15 cellular contexts compared by ENCODE assay signal in genomic region chr2:189171956-189172609, GRCh38. TPM values are rescaled to one million over a fixed set of nuclear protein-coding genes. Genes with fewer than 3 reads are reported as not detected.
A peak's percentile ranks its signal among the peaks of the same experiment; 100 is the strongest.
DNase-seq lines count a peak whose midpoint lies in the region; ATAC-seq and TF ChIP-seq lines count a peak whose summit lies in the region.
"Had no signal": no experiment of that assay in that cellular context is flagged by ENCODE, and none has a peak within 500 bp of the region (broad histone marks: within the 10 kb centered on the region; RNA-seq: fewer than 3 reads in every experiment).

No MANE protein-coding gene starts in this region.

- H3K9me3 Mint-ChIP-seq in stimulated activated naive B cell treated with anti-CD40 and anti-IgM and Interleukin-4, amounts not matched to agents 10 μg/mL and 1 μg/mL and 100 μg/mL, for 72 hours, result peaks cover 0 to 1% of the 10 kb centered on the region in 2 donors
- H3K9me3 Mint-ChIP-seq: activated CD4-positive, alpha-beta memory T cell treated with anti-CD3 and anti-CD28 coated beads for 36 hours; activated T-cell treated with anti-CD3 and anti-CD28 coated beads, Interleukin-2, amount 50 U/mL, for 72 hours had no signal

- BruUV-seq in IMR-90 (replicated peaks; lab: Mats Ljungman, UMichigan), result no TSS peak

- H3K4me1 Mint-ChIP-seq in stimulated activated naive B cell treated with anti-CD40 and anti-IgM and Interleukin-4, amounts not matched to agents 10 μg/mL and 1 μg/mL and 100 μg/mL, for 72 hours, result no peaks in the 10 kb centered on the region

- H3K36me3 Mint-ChIP-seq in stimulated activated naive B cell treated with anti-CD40 and anti-IgM and Interleukin-4, amounts not matched to agents 10 μg/mL and 1 μg/mL and 100 μg/mL, for 72 hours, result no peaks in the 10 kb centered on the region
- H3K36me3 Mint-ChIP-seq: activated CD4-positive, alpha-beta memory T cell treated with anti-CD3 and anti-CD28 coated beads for 36 hours had no signal

- H3K18ac ChIP-seq in IMR-90 (ENCODE audit: low read depth, low read length) (peak overlapping the region; percentile 76), mesenchymal stem cell (ENCODE audit: low read depth in 1 of 2, low read length in 2 of 2) (no peak overlapping the region)

- H3K56ac ChIP-seq in IMR-90 (ENCODE audit: extremely low read depth, insufficient read depth, low read length), result no peak overlapping the region

- H3K27me3 Mint-ChIP-seq in stimulated activated naive B cell treated with anti-CD40 and anti-IgM and Interleukin-4, amounts not matched to agents 10 μg/mL and 1 μg/mL and 100 μg/mL, for 72 hours, result no peaks in the 10 kb centered on the region
- H3K27me3 Mint-ChIP-seq: activated CD4-positive, alpha-beta memory T cell treated with anti-CD3 and anti-CD28 coated beads for 36 hours had no signal

- CTCF ChIA-PET in IMR-90 (lab: Yijun Ruan, JAX), result interaction anchor here (0.6 kb wide), 1 partner anchor 491 kb away, joined by 3 read pairs; no protein-coding TSS in a partner anchor

- H2BK5ac ChIP-seq in IMR-90 (ENCODE audit: low read depth, low read length, poor library complexity, severe bottlenecking) (peak overlapping the region; percentile 65), mesenchymal stem cell (ENCODE audit: low read depth, low read length, poor library complexity, severe bottlenecking) (no peak overlapping the region)

- H3K4ac ChIP-seq in IMR-90 (ENCODE audit: low read depth, low read length) (no peak overlapping the region), mesenchymal stem cell (ENCODE audit: low read depth in 1 of 2, low read length in 2 of 2) (no peak overlapping the region)

- no peak overlapping the region for H3K4me3 Mint-ChIP-seq in stimulated activated naive B cell treated with anti-CD40 and anti-IgM and Interleukin-4, amounts not matched to agents 10 μg/mL and 1 μg/mL and 100 μg/mL, for 72 hours
- H3K4me3 Mint-ChIP-seq: activated CD4-positive, alpha-beta memory T cell treated with anti-CD3 and anti-CD28 coated beads for 36 hours; activated T-cell treated with anti-CD3 and anti-CD28 coated beads, Interleukin-2, amount 50 U/mL, for 72 hours had no signal

- no peak overlapping the region for H3K27ac Mint-ChIP-seq in stimulated activated naive B cell treated with anti-CD40 and anti-IgM and Interleukin-4, amounts not matched to agents 10 μg/mL and 1 μg/mL and 100 μg/mL, for 72 hours
- H3K27ac Mint-ChIP-seq: activated CD4-positive, alpha-beta memory T cell treated with anti-CD3 and anti-CD28 coated beads for 36 hours; activated T-cell treated with anti-CD3 and anti-CD28 coated beads, Interleukin-2, amount 50 U/mL, for 72 hours had no signal

- H2BK20ac ChIP-seq in IMR-90 (ENCODE audit: low read depth, low read length), result peak overlapping the region; percentile 14; the same call in 1 of the 2 replicates

- TF ChIP-seq CTCF in IMR-90 (conservative IDR thresholded peaks at IDR 0.05; ENCODE audit: low read depth, low read length) (no peak; the same call in 1 of the 2 replicates), WERI-Rb-1 (IDR thresholded peaks at IDR 0.05; ENCODE audit: low read depth, low read length) (no peak), tibial artery (IDR thresholded peaks at IDR 0.05) (peak; percentile 12 to 22)

- H3K79me1 ChIP-seq in IMR-90 (ENCODE audit: low read depth in 1 of 2, low read length in 2 of 2) (peaks cover 0 to 41% of the 10 kb centered on the region in 2 experiments; a peak in 2 of 4 replicates), mesenchymal stem cell (replicated peaks; ENCODE audit: low read length, poor library complexity, severe bottlenecking) (peaks cover 3% of the 10 kb centered on the region)

- POLR2A ChIA-PET in IMR-90 (lab: Charles Lee; ENCODE audit: unreplicated experiment), result interaction anchor here (0.5 to 0.7 kb wide), 2 partner anchors 38 to 172 kb away, joined by 3 to 5 read pairs; no protein-coding TSS in a partner anchor

- H3K27me3 ChIP-seq in IMR-90 (ENCODE audit: control insufficient read depth, insufficient read depth, low read length) (no peaks in the 10 kb centered on the region), WERI-Rb-1 (ENCODE audit: insufficient read depth, low read depth, severe bottlenecking) (no peaks in the 10 kb centered on the region), mesenchymal stem cell (ENCODE audit: control insufficient read depth in 1 of 2, insufficient read depth in 1 of 2, low read length in 2 of 2) (no peaks in the 10 kb centered on the region), tibial artery (no peaks in the 10 kb centered on the region)

- H3K9me3 ChIP-seq in IMR-90 (ENCODE audit: control insufficient read depth, insufficient read depth, low read length), result no peaks in the 10 kb centered on the region
- H3K9me3 ChIP-seq in WERI-Rb-1 (ENCODE audit: severe bottlenecking), result no peaks in the 10 kb centered on the region
- H3K9me3 ChIP-seq in mesenchymal stem cell (ENCODE audit: control insufficient read depth, low read length), result no peaks in the 10 kb centered on the region
- no peaks in the 10 kb centered on the region for H3K9me3 ChIP-seq in tibial artery
- H3K9me3 ChIP-seq: mucosa of descending colon had no signal

- TF ChIP-seq POLR2A in IMR-90 (IDR thresholded peaks at IDR 0.05; ENCODE audit: low read depth, low read length), result no peak

- H3K27ac ChIP-seq in IMR-90 (ENCODE audit: insufficient read depth, low read length) (peak overlapping the region; percentile 4; the same call in 1 of the 2 replicates), WERI-Rb-1 (no peak overlapping the region), mesenchymal stem cell (ENCODE audit: low read length, poor library complexity, severe bottlenecking) (no peak overlapping the region), tibial artery (peak overlapping the region; percentile 56)
- H3K27ac ChIP-seq: C4-2B had no signal

- H3K9ac ChIP-seq in IMR-90 (ENCODE audit: low read depth, low read length) (peak overlapping the region; percentile 32), mesenchymal stem cell (ENCODE audit: low read length) (peak overlapping the region; percentile 36)

- H3K4me1 ChIP-seq in IMR-90 (ENCODE audit: control insufficient read depth, insufficient read depth, low read length) (peaks cover 22% of the 10 kb centered on the region), mesenchymal stem cell (ENCODE audit: control insufficient read depth, insufficient read depth, low read depth, low read length) (peaks cover 3% of the 10 kb centered on the region), tibial artery (peaks cover 0 to 91% (median 25%) of the 10 kb centered on the region in 4 donors)

- H2AK9ac ChIP-seq in IMR-90 (replicated peaks; ENCODE audit: low read depth, low read length, poor library complexity), result no peak overlapping the region

- no peak overlapping the region for H2AK5ac ChIP-seq in IMR-90 (ENCODE audit: low read depth, low read length)
- no peak overlapping the region for H2AK5ac ChIP-seq in mesenchymal stem cell (ENCODE audit: low read length, severe bottlenecking)

- H2BK12ac ChIP-seq in mesenchymal stem cell (ENCODE audit: low read length in 2 of 2), result no peak overlapping the region

- H3K36me3 ChIP-seq in IMR-90 (ENCODE audit: control insufficient read depth, insufficient read depth, low read length) (peaks cover 4% of the 10 kb centered on the region), WERI-Rb-1 (no peaks in the 10 kb centered on the region), mesenchymal stem cell (ENCODE audit: control insufficient read depth in 1 of 2, insufficient read depth in 2 of 2, low read depth in 1 of 2, low read length in 2 of 2) (peaks cover 2 to 8% of the 10 kb centered on the region in 2 experiments), tibial artery (no peaks in the 10 kb centered on the region)

- DNase-seq in IMR-90 (no peak), WERI-Rb-1 (peak; percentile 29), mesenchymal stem cell (peak; percentile 47), tibial artery (no peak)
- DNase-seq in stimulated activated naive B cell treated with anti-CD40 and anti-IgM and Interleukin-4, amounts not matched to agents 10 μg/mL and 1 μg/mL and 100 μg/mL, for 72 hours, result no peak
- DNase-seq in stimulated activated naive CD4-positive, alpha-beta T cell treated with Interleukin-2 at 50 U/mL for 16 hours (lab: John Stamatoyannopoulos, UW), result no peak
- DNase-seq: activated CD4-positive, alpha-beta memory T cell treated with anti-CD3 and anti-CD28 coated beads for 36 hours; activated T-cell treated with anti-CD3 and anti-CD28 coated beads, Interleukin-2, amount 50 U/mL, for 72 hours; Karpas-422; kidney glomerular epithelial cell; mucosa of descending colon; NCI-H1417 treated with DMSO at 0.1 percent for 48 hours; NCI-H446 treated with DMSO at 0.1 percent for 48 hours had no signal

- 0 out of 2 replicates have a peak overlapping the region, but pooled peaks have one; percentile 3 for H4K91ac ChIP-seq in IMR-90 (ENCODE audit: insufficient read depth, low read depth, low read length)
- H4K91ac ChIP-seq in mesenchymal stem cell (ENCODE audit: low read length), result no peak overlapping the region

- H2BK120ac ChIP-seq in IMR-90 (ENCODE audit: low read depth, low read length) (peak overlapping the region; percentile 16; the same call in 1 of the 2 replicates), mesenchymal stem cell (ENCODE audit: low read depth, low read length) (no peak overlapping the region)

- no CpG with 5 or more reads among the region's 1 CpG for WGBS in IMR-90 (ENCODE audit: extremely low coverage in 2 of 2, insufficient read length in 1 of 2), 2 experiments
- WGBS in mesenchymal stem cell, result 100% methylated on average over 1 of the region's 1 CpG

- H3K14ac ChIP-seq in IMR-90 (replicated peaks; ENCODE audit: low read depth, low read length), result peak overlapping the region; percentile 64; the same call in 1 of the 2 replicates
- no peak overlapping the region for H3K14ac ChIP-seq in mesenchymal stem cell (ENCODE audit: low read length in 2 of 2)

- peak overlapping the region; percentile 67; the same call in 1 of the 2 replicates for H4K5ac ChIP-seq in IMR-90 (ENCODE audit: low read depth, low read length)

- H3K4me3 ChIP-seq in IMR-90 (ENCODE audit: insufficient read depth, low read depth, low read length) (no peak overlapping the region), WERI-Rb-1 (ENCODE audit: low read depth, low read length) (no peak overlapping the region), mesenchymal stem cell (ENCODE audit: insufficient read depth in 1 of 2, low read depth in 1 of 2, low read length in 2 of 2) (no peak overlapping the region), tibial artery (no peak overlapping the region)
- H3K4me3 ChIP-seq: mucosa of descending colon had no signal

- H3K4me2 ChIP-seq in IMR-90 (ENCODE audit: low read depth, low read length), result peak overlapping the region; percentile 68
- H3K4me2 ChIP-seq in mesenchymal stem cell (ENCODE audit: low read length, poor library complexity, severe bottlenecking), result no peak overlapping the region

- no peak overlapping the region for H2AFZ ChIP-seq in IMR-90 (replicated peaks; ENCODE audit: low read length, poor library complexity)
- no peak overlapping the region for H2AFZ ChIP-seq in mesenchymal stem cell (ENCODE audit: low read depth, low read length)

- H3K9me1 ChIP-seq in IMR-90 (ENCODE audit: insufficient read depth, low read length), result peaks cover 17% of the 10 kb centered on the region

- intact Hi-C loops in IMR-90 (cut with micrococcal nuclease), result loop anchor here (10.0 kb wide), 1 partner anchor 647 kb away; no protein-coding TSS in a partner anchor
- intact Hi-C loops in tibial artery (cut with DNase I; ENCODE audit: low total_unique reads), result no loop called here

- peak overlapping the region; percentile 85 for H3K23ac ChIP-seq in IMR-90 (ENCODE audit: low read depth, low read length)
- H3K23ac ChIP-seq in mesenchymal stem cell (ENCODE audit: low read length in 2 of 2), result no peak overlapping the region

- peaks cover 58% of the 10 kb centered on the region for H4K20me1 ChIP-seq in IMR-90 (ENCODE audit: insufficient read depth, low read length)

- no peak overlapping the region for H2BK15ac ChIP-seq in IMR-90 (ENCODE audit: low read depth, low read length)
- H2BK15ac ChIP-seq in mesenchymal stem cell (ENCODE audit: low read depth, poor library complexity, severe bottlenecking), result no peak overlapping the region

- ATAC-seq in IMR-90 (ENCODE audit: low read depth), result 0 out of 2 replicates have a peak, but pooled peaks have one; percentile 13
- ATAC-seq in HG02870 (IDR thresholded peaks at IDR 0.05; ENCODE audit: unreplicated experiment), result no peak
- no peak for ATAC-seq in stimulated activated naive B cell treated with anti-CD40 and anti-IgM and Interleukin-4, amounts not matched to agents 10 μg/mL and 1 μg/mL and 100 μg/mL, for 72 hours (replicated peaks)
- ATAC-seq: activated T-cell treated with anti-CD3 and anti-CD28 coated beads, Interleukin-2, amount 50 U/mL, for 72 hours; mucosa of descending colon had no signal

- TF ChIP-seq RAD21 in IMR-90 (IDR thresholded peaks at IDR 0.05; ENCODE audit: low read length), result no peak

- in situ Hi-C loops in IMR-90 (cut with MboI; ENCODE audit: low sequenced_read_pairs), result loop anchor here (5.0 to 10.0 kb wide), 2 partner anchors 113 to 240 kb away; no protein-coding TSS in a partner anchor

- dilution Hi-C loops in IMR-90 (cut with HindIII; ENCODE audit: low sequenced_read_pairs, unreplicated experiment), result no loop called here

- H4K8ac ChIP-seq in IMR-90 (ENCODE audit: low read depth in 2 of 2, low read length in 2 of 2), result peak overlapping the region in 1 of 2 experiments; percentile 4; a peak in 1 of 4 replicates
- no peak overlapping the region for H4K8ac ChIP-seq in mesenchymal stem cell (ENCODE audit: low read length)

RNA-seq across cellular contexts. Expression of gene COL5A2, which starts 7.5 kb away (rescaled TPM):
- 235 and 257 TPM in 2 replicates for total RNA-seq in IMR-90 (2012; rRNA removed)
- polyA plus RNA-seq in IMR-90 (2012; rRNA removed), result 155 and 181 TPM in 2 replicates
- 85.6 and 111 TPM in 2 replicates for polyA plus RNA-seq in IMR-90 (2012; cell fraction: cytosol; rRNA removed)
- polyA plus RNA-seq in IMR-90 (2012; cell fraction: nucleus; rRNA removed; ENCODE audit: low replicate concordance), result 121 and 233 TPM in 2 replicates
- 506 TPM for polyA plus RNA-seq in mesenchymal stem cell (2013, experiment 1 of 2)
- 508 TPM for polyA plus RNA-seq in mesenchymal stem cell (2013, experiment 2 of 2)

Comparison
In these comparisons a context has a peak if more than half of its experiments do, and no peak if none do; other contexts are left out.
1. DNase-seq: peak in WERI-Rb-1 (single experiment) and mesenchymal stem cell (single experiment); none in IMR-90 (single experiment), tibial artery (0 of 2), stimulated activated naive B cell treated with anti-CD40 and anti-IgM and Interleukin-4, amounts not matched to agents 10 μg/mL and 1 μg/mL and 100 μg/mL, for 72 hours (single experiment) and stimulated activated naive CD4-positive, alpha-beta T cell treated with Interleukin-2 at 50 U/mL for 16 hours (single experiment).
2. H3K27ac ChIP-seq: peak in IMR-90 (single experiment) and tibial artery (2 of 2); none in WERI-Rb-1 (single experiment) and mesenchymal stem cell (single experiment).
3. CTCF ChIP-seq: peak in tibial artery (2 of 2); none in IMR-90 (single experiment) and WERI-Rb-1 (single experiment).